Comparison of ENCODE assay signal across 25 cellular contexts in the genomic region with DNA sequence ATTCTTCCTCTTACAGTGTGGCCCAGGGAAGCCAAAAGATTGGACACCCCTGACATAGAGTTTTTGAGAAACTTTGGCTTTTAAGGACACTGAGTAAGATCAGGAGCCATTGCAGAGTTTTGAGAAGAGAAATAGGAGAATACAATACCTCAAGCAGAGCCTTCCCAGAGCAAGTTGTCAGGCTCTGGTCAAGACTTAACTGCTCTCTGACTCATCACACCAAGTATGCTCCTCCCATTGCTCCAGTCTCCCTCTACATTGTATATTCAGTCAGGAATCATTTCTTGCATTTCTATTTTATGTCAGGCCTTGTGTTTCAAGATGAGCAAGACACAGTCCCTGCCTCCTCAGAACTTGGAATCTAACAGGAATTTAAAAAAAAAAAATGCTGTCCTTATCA.
"Had no signal": no experiment of that assay in that cellular context is flagged by ENCODE, and none has a peak within 500 bp of the region (broad histone marks: within the 10 kb centered on the region; RNA-seq: fewer than 3 reads in every experiment).

No MANE protein-coding gene starts in this region.

- H3K9me3 Mint-ChIP-seq: activated T-cell treated with anti-CD3 and anti-CD28 coated beads, Interleukin-2, amount 50 U/mL, for 4 hours; stimulated activated memory B cell treated with anti-CD40 and anti-IgM and Interleukin-4, amounts not matched to agents 10 μg/mL and 1 μg/mL and 100 μg/mL, for 72 hours had no signal

- H3K27ac ChIP-seq: foreskin keratinocyte, lower lobe of right lung, sigmoid colon, stomach, suprapubic skin, tibial nerve had no signal

- H3K4me1 ChIP-seq: foreskin keratinocyte, lower lobe of right lung, sigmoid colon, stomach, suprapubic skin, tibial nerve had no signal

- H3K27me3 Mint-ChIP-seq: activated CD4-positive, alpha-beta T cell treated with anti-CD3 and anti-CD28 coated beads for 36 hours; activated naive CD8-positive, alpha-beta T cell; naive B cell; stimulated activated memory B cell treated with anti-CD40 and anti-IgM and Interleukin-4, amounts not matched to agents 10 μg/mL and 1 μg/mL and 100 μg/mL, for 72 hours had no signal

- H3K9me3 ChIP-seq: lower lobe of right lung, sigmoid colon, stomach, suprapubic skin, tibial nerve had no signal

- H3K4me1 Mint-ChIP-seq: naive B cell; stimulated activated memory B cell treated with anti-CD40 and anti-IgM and Interleukin-4, amounts not matched to agents 10 μg/mL and 1 μg/mL and 100 μg/mL, for 72 hours; WTC11 had no signal

- DNase-seq: activated CD4-positive, alpha-beta T cell treated with anti-CD3 and anti-CD28 coated beads for 36 hours; activated CD4-positive, alpha-beta T cell treated with anti-CD3 and anti-CD28 coated beads, Interleukin-2, amount 50 U/mL, for 4 hours; activated CD8-positive, alpha-beta memory T cell treated with anti-CD3 and anti-CD28 coated beads for 24 hours; activated CD8-positive, alpha-beta memory T cell treated with anti-CD3 and anti-CD28 coated beads, Interleukin-2, amount 50 U/mL, for 48 hours; activated naive CD4-positive, alpha-beta T cell; activated T-cell treated with anti-CD3 and anti-CD28 coated beads, Interleukin-2, amount 50 U/mL, for 4 hours; amniotic stem cell; cerebellar nuclear complex; effector CD4-positive, alpha-beta T cell; foreskin keratinocyte; lower lobe of right lung; naive B cell; nucleus accumbens; posterior cingulate gyrus; sigmoid colon; stimulated activated CD4-positive, alpha-beta T cell treated with anti-CD3 and anti-CD28 coated beads, Interleukin-15, amount 100 ng/mL, for 24 hours; stomach; T-cell had no signal

- H3K27me3 ChIP-seq: foreskin keratinocyte, sigmoid colon, stomach, suprapubic skin, tibial nerve had no signal

- H3K36me3 ChIP-seq: lower lobe of right lung, sigmoid colon, stomach, suprapubic skin, tibial nerve had no signal

- H3K36me3 Mint-ChIP-seq: activated naive CD8-positive, alpha-beta T cell; naive B cell; stimulated activated memory B cell treated with anti-CD40 and anti-IgM and Interleukin-4, amounts not matched to agents 10 μg/mL and 1 μg/mL and 100 μg/mL, for 72 hours; T-cell had no signal

- H3K4me3 ChIP-seq: lower lobe of right lung, sigmoid colon, smooth muscle cell, stomach, suprapubic skin, tibial nerve had no signal

- H3K4me2 ChIP-seq: smooth muscle cell had no signal

- ATAC-seq: activated CD4-positive, alpha-beta T cell treated with anti-CD3 and anti-CD28 coated beads for 36 hours; activated T-cell treated with anti-CD3 and anti-CD28 coated beads, Interleukin-2, amount 50 U/mL, for 4 hours; foreskin keratinocyte; lower lobe of right lung; stimulated activated memory B cell treated with anti-CD40 and anti-IgM and Interleukin-4, amounts not matched to agents 10 μg/mL and 1 μg/mL and 100 μg/mL, for 72 hours; T-cell; WTC11 had no signal

- H3K4me3 Mint-ChIP-seq: activated CD4-positive, alpha-beta T cell treated with anti-CD3 and anti-CD28 coated beads for 36 hours; activated naive CD8-positive, alpha-beta T cell; activated T-cell treated with anti-CD3 and anti-CD28 coated beads, Interleukin-2, amount 50 U/mL, for 4 hours; naive B cell; stimulated activated memory B cell treated with anti-CD40 and anti-IgM and Interleukin-4, amounts not matched to agents 10 μg/mL and 1 μg/mL and 100 μg/mL, for 72 hours; T-cell; WTC11 had no signal

- H3K27ac Mint-ChIP-seq: activated CD4-positive, alpha-beta T cell treated with anti-CD3 and anti-CD28 coated beads for 36 hours; activated naive CD8-positive, alpha-beta T cell; activated T-helper 2 cell treated with anti-CD3 and anti-CD28 coated beads, Interferon-gamma antibody, Interleukin-2, Interleukin-4, amounts not matched to agents 10 μg/mL and 5 μg/mL and 100 μg/mL, durations not matched to agents 14 hours and 24 hours and 36 hours; naive B cell; stimulated activated memory B cell treated with anti-CD40 and anti-IgM and Interleukin-4, amounts not matched to agents 10 μg/mL and 1 μg/mL and 100 μg/mL, for 72 hours; T-cell; WTC11 had no signal
